9 cellular contexts compared by ENCODE assay signal in genomic region chr3:125916376-125916978, GRCh38. TPM values are rescaled to one million over a fixed set of nuclear protein-coding genes. Genes with fewer than 3 reads are reported as not detected.
DNase-seq lines count a peak whose midpoint lies in the region; ATAC-seq and TF ChIP-seq lines count a peak whose summit lies in the region.
"Had no signal": no experiment of that assay in that cellular context is flagged by ENCODE, and none has a peak within 500 bp of the region (broad histone marks: within the 10 kb centered on the region; RNA-seq: fewer than 3 reads in every experiment).

No MANE protein-coding gene starts in this region.

- peak overlapping the region; percentile 92 for H3K27ac Mint-ChIP-seq in T-helper 2 cell treated with Interferon-gamma antibody and Interleukin-4, amounts not matched to agents 5 μg/mL and 100 μg/mL, for 36 hours

- peaks cover 22% of the 10 kb centered on the region for H3K4me1 Mint-ChIP-seq in T-helper 2 cell treated with Interferon-gamma antibody and Interleukin-4, amounts not matched to agents 5 μg/mL and 100 μg/mL, for 36 hours (ENCODE audit: low read depth)

- H4K20me1 ChIP-seq in smooth muscle cell (ENCODE audit: low read depth): no peaks in the 10 kb centered on the region

- no peaks in the 10 kb centered on the region for H3K9me3 Mint-ChIP-seq in T-helper 2 cell treated with Interferon-gamma antibody and Interleukin-4, amounts not matched to agents 5 μg/mL and 100 μg/mL, for 36 hours

- DNase-seq in AG09319 (ENCODE audit: extremely low read depth, low read depth): peak; percentile 89
- DNase-seq in NCI-H2029 (lab: John Stamatoyannopoulos, UW): peak; percentile 96
- peak; percentile 93 for DNase-seq in T-helper 2 cell treated with Interferon-gamma antibody and Interleukin-4, amounts not matched to agents 5 μg/mL and 100 μg/mL, for 36 hours (ENCODE audit: low spot score)
- DNase-seq in caudate nucleus (lab: John Stamatoyannopoulos, UW): peak in 59 of 61 donors; percentile 76 to 99 (median 96)
- DNase-seq in inferior parietal cortex (ENCODE audit: extremely low spot score): peak; percentile 81
- peak; percentile 96 for DNase-seq in smooth muscle cell (lab: John Stamatoyannopoulos, UW; ENCODE audit: unreplicated experiment)

- H3K36me3 ChIP-seq in smooth muscle cell (ENCODE audit: low read depth): no peaks in the 10 kb centered on the region

- H3K9ac ChIP-seq in smooth muscle cell (ENCODE audit: low read depth): peak overlapping the region; percentile 80

- H3K4me2 ChIP-seq in smooth muscle cell: peak overlapping the region; percentile 97

- peaks cover 6% of the 10 kb centered on the region for H3K4me1 ChIP-seq in smooth muscle cell (ENCODE audit: low read depth)

- H3K4me3 ChIP-seq in smooth muscle cell: peak overlapping the region; percentile 68

- TF ChIP-seq CTCF in AG09319 (IDR thresholded peaks at IDR 0.05; ENCODE audit: low read depth, low read length) (peak; percentile 35), smooth muscle cell (IDR thresholded peaks at IDR 0.05; ENCODE audit: borderline replicate concordance, insufficient read depth, poor library complexity, severe bottlenecking) (no peak)

- no peaks in the 10 kb centered on the region for H3K9me3 ChIP-seq in smooth muscle cell (replicated peaks; ENCODE audit: low read depth)

- H3K36me3 Mint-ChIP-seq in T-helper 2 cell treated with Interferon-gamma antibody and Interleukin-4, amounts not matched to agents 5 μg/mL and 100 μg/mL, for 36 hours (ENCODE audit: low read depth): no peaks in the 10 kb centered on the region

- H3K79me2 ChIP-seq in smooth muscle cell (ENCODE audit: low read depth): no peaks in the 10 kb centered on the region

- under 1% methylated on average over 16 of the region's 58 CpGs for WGBS in smooth muscle cell (ENCODE audit: low lambda C conversion rate)

- ATAC-seq in GM18861 (IDR thresholded peaks at IDR 0.05; ENCODE audit: unreplicated experiment) (peak; percentile 50), HG03045 (IDR thresholded peaks at IDR 0.05; ENCODE audit: unreplicated experiment) (peak; percentile 74)

- H3K27me3 ChIP-seq in smooth muscle cell (ENCODE audit: low read depth): no peaks in the 10 kb centered on the region

- peak overlapping the region; percentile 97 for H2AFZ ChIP-seq in smooth muscle cell (ENCODE audit: low read depth)

- H3K4me3 Mint-ChIP-seq in T-helper 2 cell treated with Interferon-gamma antibody and Interleukin-4, amounts not matched to agents 5 μg/mL and 100 μg/mL, for 36 hours: peak overlapping the region; percentile 87

- H3K27ac ChIP-seq in caudate nucleus (ENCODE audit: low read depth, low read length) (peak overlapping the region; percentile 70), smooth muscle cell (ENCODE audit: low read depth) (peak overlapping the region; percentile 90)

- no peaks in the 10 kb centered on the region for H3F3A ChIP-seq in smooth muscle cell (ENCODE audit: low read depth)

- no peaks in the 10 kb centered on the region for H3K27me3 Mint-ChIP-seq in T-helper 2 cell treated with Interferon-gamma antibody and Interleukin-4, amounts not matched to agents 5 μg/mL and 100 μg/mL, for 36 hours (ENCODE audit: low read depth)

RNA-seq across cellular contexts. Expression of gene ROPN1B, which starts 52.5 kb away (rescaled TPM):
- not detected in 2 replicates for total RNA-seq in smooth muscle cell
- polyA plus RNA-seq in smooth muscle cell: not detected in 2 replicates
- total RNA-seq: T-helper 2 cell treated with Interferon-gamma antibody and Interleukin-4, amounts not matched to agents 100 ng/mL and 5 ng/mL, for 36 hours had no signal

Comparison
In these comparisons a context has a peak if more than half of its experiments do, and no peak if none do; other contexts are left out.
1. Peak in every context shown above with its lines: DNase-seq, ATAC-seq, H3K4me3 ChIP-seq and H3K27ac ChIP-seq.